9 cellular contexts compared by ENCODE assay signal in genomic region chr6:159716247-159717086, GRCh38. TPM values are rescaled to one million over a fixed set of nuclear protein-coding genes. Genes with fewer than 3 reads are reported as not detected.
A peak's percentile ranks its signal among the peaks of the same experiment; 100 is the strongest.
DNase-seq lines count a peak whose midpoint lies in the region; ATAC-seq and TF ChIP-seq lines count a peak whose summit lies in the region.
"Had no signal": no experiment of that assay in that cellular context is flagged by ENCODE, and none has a peak within 500 bp of the region (broad histone marks: within the 10 kb centered on the region; RNA-seq: fewer than 3 reads in every experiment).

No MANE protein-coding gene starts in this region.

- H3K9ac ChIP-seq in subcutaneous abdominal adipose tissue (ENCODE audit: low read length in 5 of 5) = peak overlapping the region; percentile 20 to 88 (median 58)

- intact Hi-C loops in ascending aorta (cut with DNase I) = loop anchor here (1.0 kb wide), 3 partner anchors 10 to 23 kb away; partner anchors contain the start of gene SOD2

- peak overlapping the region; percentile 11 to 18 for H3K4me3 ChIP-seq in ascending aorta
- peak overlapping the region in 4 of 5 donors; percentile 16 to 53 (median 28) for H3K4me3 ChIP-seq in subcutaneous abdominal adipose tissue (ENCODE audit: low read depth in 1 of 5, low read length in 5 of 5)
- H3K4me3 ChIP-seq: SJCRH30 had no signal

- no peak for ATAC-seq in effector memory CD8-positive, alpha-beta T cell (replicated peaks)
- no peak for ATAC-seq in GM18517 (IDR thresholded peaks at IDR 0.05; ENCODE audit: unreplicated experiment)
- no peak for ATAC-seq in HG02763 (IDR thresholded peaks at IDR 0.05; ENCODE audit: unreplicated experiment)

- no peak overlapping the region for H3K4me3 Mint-ChIP-seq in effector memory CD8-positive, alpha-beta T cell

- DNase-seq in HPDE6-E6E7 (ENCODE audit: extremely low spot score) (peak; percentile 49), ascending aorta (ENCODE audit: low spot score in 2 of 2) (peak in 1 of 2 donors; percentile 87), hepatic stellate cell (ENCODE audit: low spot score) (peak; percentile 60), putamen (ENCODE audit: low spot score) (no peak)
- no peak for DNase-seq in effector memory CD8-positive, alpha-beta T cell
- DNase-seq: SJCRH30 had no signal

- H3K27me3 ChIP-seq in ascending aorta (no peaks in the 10 kb centered on the region), subcutaneous abdominal adipose tissue (ENCODE audit: control insufficient read depth in 5 of 5, insufficient read depth in 4 of 5, low read length in 5 of 5) (peaks cover 0 to 3% (median 0%) of the 10 kb centered on the region in 5 donors)
- H3K27me3 ChIP-seq: SJCRH30 had no signal

- H3K27ac Mint-ChIP-seq in effector memory CD8-positive, alpha-beta T cell = no peak overlapping the region

- H3K27ac ChIP-seq in ascending aorta (peak overlapping the region; percentile 66 to 85), subcutaneous abdominal adipose tissue (ENCODE audit: low read depth, low read length) (peak overlapping the region; percentile 99)
- H3K27ac ChIP-seq: SJCRH30 had no signal

- H3K4me1 ChIP-seq in ascending aorta (peaks cover 6 to 15% of the 10 kb centered on the region in 2 donors), subcutaneous abdominal adipose tissue (ENCODE audit: control insufficient read depth in 5 of 5, insufficient read depth in 5 of 5, low read length in 5 of 5) (peaks cover 9 to 27% (median 11%) of the 10 kb centered on the region in 5 donors)
- H3K4me1 ChIP-seq: SJCRH30 had no signal

- no peaks in the 10 kb centered on the region for H3K4me1 Mint-ChIP-seq in effector memory CD8-positive, alpha-beta T cell (ENCODE audit: low read depth in 2 of 2)

- no peaks in the 10 kb centered on the region for H3K27me3 Mint-ChIP-seq in effector memory CD8-positive, alpha-beta T cell

- no peak for TF ChIP-seq CTCF in ascending aorta (IDR thresholded peaks at IDR 0.05)

- H3K9me3 ChIP-seq in ascending aorta (no peaks in the 10 kb centered on the region), subcutaneous abdominal adipose tissue (ENCODE audit: control insufficient read depth in 5 of 5, low read length in 5 of 5) (no peaks in the 10 kb centered on the region)
- H3K9me3 ChIP-seq: SJCRH30 had no signal

- H3K36me3 ChIP-seq in ascending aorta (no peaks in the 10 kb centered on the region), subcutaneous abdominal adipose tissue (ENCODE audit: control insufficient read depth in 5 of 5, insufficient read depth in 5 of 5, low read length in 5 of 5) (no peaks in the 10 kb centered on the region)
- H3K36me3 ChIP-seq: SJCRH30 had no signal

- no peaks in the 10 kb centered on the region for H3K9me3 Mint-ChIP-seq in effector memory CD8-positive, alpha-beta T cell

- H3K36me3 Mint-ChIP-seq in effector memory CD8-positive, alpha-beta T cell (ENCODE audit: insufficient read depth) = no peaks in the 10 kb centered on the region

RNA-seq across cellular contexts. Expression of gene WTAP, which starts 10.8 kb away (rescaled TPM):
- total RNA-seq in ascending aorta = 44.6 TPM

RNA-seq across cellular contexts. Expression of gene SOD2, which starts 23.4 kb away (rescaled TPM):
- total RNA-seq in ascending aorta = 205 TPM

RNA-seq across cellular contexts. Expression of gene ACAT2, which starts 45.4 kb away (rescaled TPM):
- total RNA-seq in ascending aorta = 0.85 TPM

Comparison
In these comparisons a context has a peak if more than half of its experiments do, and no peak if none do; other contexts are left out.
1. DNase-seq: peak in HPDE6-E6E7 (single experiment) and hepatic stellate cell (single experiment); none in effector memory CD8-positive, alpha-beta T cell (0 of 3) and putamen (single experiment).